In genomic region chr10:45000764-45001381, GRCh38 we compare ENCODE assay signal across 7 cellular contexts.
DNase-seq lines count a peak whose midpoint lies in the region; ATAC-seq and TF ChIP-seq lines count a peak whose summit lies in the region.

Gene ZNF22 (plus strand): TSS chr10:45000923. CDS start chr10:45003369, 2,446 bp downstream.

- DNase-seq in NB4 (ENCODE audit: low read depth): peak; percentile 98
- DNase-seq in activated CD4-positive, CD25-positive, alpha-beta regulatory T cell treated with anti-CD3 and anti-CD28 coated beads, Interleukin-2, amount 50 U/mL, for 16 hours (ENCODE audit: low read depth, low spot score): peak; percentile 15
- DNase-seq in cerebellar cortex (ENCODE audit: low spot score): peak; percentile 51
- DNase-seq in kidney glomerular epithelial cell (lab: John Stamatoyannopoulos, UW): peak; percentile 12
- DNase-seq in stimulated activated CD4-positive, alpha-beta T cell treated with anti-CD3 and anti-CD28 coated beads, Interleukin-1b, Interleukin-23, amount 100 ng/mL, for 48 hours: peak; percentile 58

- ATAC-seq in HG02571 (IDR thresholded peaks at IDR 0.05; ENCODE audit: unreplicated experiment): peak; percentile 78

- H3K4me3 ChIP-seq in NB4 (ENCODE audit: low read depth, low read length): peak within 1 kb of the TSS; percentile 91

- no peak for TF ChIP-seq CTCF in NB4 (IDR thresholded peaks at IDR 0.05; ENCODE audit: low read depth, low read length)

- peak; percentile 81 for TF ChIP-seq POLR2A in GM15510 (IDR thresholded peaks at IDR 0.05; ENCODE audit: borderline replicate concordance, extremely low read depth, insufficient read length)
- TF ChIP-seq POLR2A in NB4 (IDR thresholded peaks at IDR 0.05; ENCODE audit: extremely low read depth, insufficient read length): peak; percentile 78

Comparison
In these comparisons a context has a peak if more than half of its experiments do, and no peak if none do; other contexts are left out.
1. Peak in every context shown above with its lines: DNase-seq, ATAC-seq and H3K4me3 ChIP-seq.
2. DNase-seq: peak in every context shown above with its lines; median percentile 98 in NB4; 58 in stimulated activated CD4-positive, alpha-beta T cell treated with anti-CD3 and anti-CD28 coated beads, Interleukin-1b, Interleukin-23, amount 100 ng/mL, for 48 hours; 51 in cerebellar cortex; 15 in activated CD4-positive, CD25-positive, alpha-beta regulatory T cell treated with anti-CD3 and anti-CD28 coated beads, Interleukin-2, amount 50 U/mL, for 16 hours; 12 in kidney glomerular epithelial cell.